Comparison of ENCODE assay signal across 2 cellular contexts in the genomic region with DNA sequence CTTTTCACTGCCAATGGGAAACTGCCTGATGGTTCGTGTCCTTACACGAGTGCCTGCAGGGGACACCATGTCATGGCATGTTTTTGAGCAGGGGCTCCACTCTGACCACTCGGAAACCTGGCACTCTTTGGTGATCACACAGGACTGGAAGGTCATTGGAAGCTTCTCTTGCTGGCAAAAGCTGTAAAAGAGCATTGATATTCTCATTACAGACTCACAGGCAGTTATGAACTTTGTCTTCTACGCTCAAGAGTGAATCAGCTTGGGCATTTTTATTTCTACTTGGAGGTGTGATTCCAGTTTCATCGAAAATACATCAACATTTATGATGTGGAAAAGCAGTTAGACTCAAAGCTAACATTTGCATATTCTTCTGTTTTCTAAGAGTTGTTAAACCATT.
TF ChIP-seq lines count a peak whose summit lies in the region.

No MANE protein-coding gene starts in this region.

TF ChIP-seq in liver, 16 proteins besides CTCF, POLR2A, EP300 and RAD21 (continued from another document):
- TF ChIP-seq, protein P1, sequence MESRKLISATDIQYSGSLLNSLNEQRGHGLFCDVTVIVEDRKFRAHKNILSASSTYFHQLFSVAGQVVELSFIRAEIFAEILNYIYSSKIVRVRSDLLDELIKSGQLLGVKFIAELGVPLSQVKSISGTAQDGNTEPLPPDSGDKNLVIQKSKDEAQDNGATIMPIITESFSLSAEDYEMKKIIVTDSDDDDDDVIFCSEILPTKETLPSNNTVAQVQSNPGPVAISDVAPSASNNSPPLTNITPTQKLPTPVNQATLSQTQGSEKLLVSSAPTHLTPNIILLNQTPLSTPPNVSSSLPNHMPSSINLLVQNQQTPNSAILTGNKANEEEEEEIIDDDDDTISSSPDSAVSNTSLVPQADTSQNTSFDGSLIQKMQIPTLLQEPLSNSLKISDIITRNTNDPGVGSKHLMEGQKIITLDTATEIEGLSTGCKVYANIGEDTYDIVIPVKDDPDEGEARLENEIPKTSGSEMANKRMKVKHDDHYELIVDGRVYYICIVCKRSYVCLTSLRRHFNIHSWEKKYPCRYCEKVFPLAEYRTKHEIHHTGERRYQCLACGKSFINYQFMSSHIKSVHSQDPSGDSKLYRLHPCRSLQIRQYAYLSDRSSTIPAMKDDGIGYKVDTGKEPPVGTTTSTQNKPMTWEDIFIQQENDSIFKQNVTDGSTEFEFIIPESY (IDR thresholded peaks at IDR 0.05) = no peak

TF ChIP-seq in HepG2, 621 proteins besides CTCF, POLR2A, EP300 and RAD21 (continued from another document):
- TF ChIP-seq, protein P2, sequence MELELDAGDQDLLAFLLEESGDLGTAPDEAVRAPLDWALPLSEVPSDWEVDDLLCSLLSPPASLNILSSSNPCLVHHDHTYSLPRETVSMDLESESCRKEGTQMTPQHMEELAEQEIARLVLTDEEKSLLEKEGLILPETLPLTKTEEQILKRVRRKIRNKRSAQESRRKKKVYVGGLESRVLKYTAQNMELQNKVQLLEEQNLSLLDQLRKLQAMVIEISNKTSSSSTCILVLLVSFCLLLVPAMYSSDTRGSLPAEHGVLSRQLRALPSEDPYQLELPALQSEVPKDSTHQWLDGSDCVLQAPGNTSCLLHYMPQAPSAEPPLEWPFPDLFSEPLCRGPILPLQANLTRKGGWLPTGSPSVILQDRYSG (CRISPR knock-in tag; IDR thresholded peaks at IDR 0.05) = no peak
- TF ChIP-seq, protein P3, sequence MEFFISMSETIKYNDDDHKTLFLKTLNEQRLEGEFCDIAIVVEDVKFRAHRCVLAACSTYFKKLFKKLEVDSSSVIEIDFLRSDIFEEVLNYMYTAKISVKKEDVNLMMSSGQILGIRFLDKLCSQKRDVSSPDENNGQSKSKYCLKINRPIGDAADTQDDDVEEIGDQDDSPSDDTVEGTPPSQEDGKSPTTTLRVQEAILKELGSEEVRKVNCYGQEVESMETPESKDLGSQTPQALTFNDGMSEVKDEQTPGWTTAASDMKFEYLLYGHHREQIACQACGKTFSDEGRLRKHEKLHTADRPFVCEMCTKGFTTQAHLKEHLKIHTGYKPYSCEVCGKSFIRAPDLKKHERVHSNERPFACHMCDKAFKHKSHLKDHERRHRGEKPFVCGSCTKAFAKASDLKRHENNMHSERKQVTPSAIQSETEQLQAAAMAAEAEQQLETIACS (CRISPR knock-in tag; IDR thresholded peaks at IDR 0.05) = no peak
- TF ChIP-seq, protein P4, sequence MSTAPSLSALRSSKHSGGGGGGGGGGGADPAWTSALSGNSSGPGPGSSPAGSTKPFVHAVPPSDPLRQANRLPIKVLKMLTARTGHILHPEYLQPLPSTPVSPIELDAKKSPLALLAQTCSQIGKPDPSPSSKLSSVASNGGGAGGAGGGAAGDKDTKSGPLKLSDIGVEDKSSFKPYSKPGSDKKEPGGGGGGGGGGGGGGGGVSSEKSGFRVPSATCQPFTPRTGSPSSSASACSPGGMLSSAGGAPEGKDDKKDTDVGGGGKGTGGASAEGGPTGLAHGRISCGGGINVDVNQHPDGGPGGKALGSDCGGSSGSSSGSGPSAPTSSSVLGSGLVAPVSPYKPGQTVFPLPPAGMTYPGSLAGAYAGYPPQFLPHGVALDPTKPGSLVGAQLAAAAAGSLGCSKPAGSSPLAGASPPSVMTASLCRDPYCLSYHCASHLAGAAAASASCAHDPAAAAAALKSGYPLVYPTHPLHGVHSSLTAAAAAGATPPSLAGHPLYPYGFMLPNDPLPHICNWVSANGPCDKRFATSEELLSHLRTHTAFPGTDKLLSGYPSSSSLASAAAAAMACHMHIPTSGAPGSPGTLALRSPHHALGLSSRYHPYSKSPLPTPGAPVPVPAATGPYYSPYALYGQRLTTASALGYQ (CRISPR knock-in tag; IDR thresholded peaks at IDR 0.05) = no peak
- TF ChIP-seq IKZF4 (CRISPR knock-in tag; IDR thresholded peaks at IDR 0.05; ENCODE audit: borderline replicate concordance, low read depth, not compliant biosample characterization) (no peak), ZNF331 (CRISPR knock-in tag; IDR thresholded peaks at IDR 0.05) (no peak), SMAD1 (CRISPR knock-in tag; IDR thresholded peaks at IDR 0.05; ENCODE audit: borderline replicate concordance, low read depth) (no peak), MIXL1 (CRISPR knock-in tag; IDR thresholded peaks at IDR 0.05) (no peak), ZNF713 (CRISPR knock-in tag; IDR thresholded peaks at IDR 0.05) (no peak), STAT5B (CRISPR knock-in tag; IDR thresholded peaks at IDR 0.05) (no peak), TBX2 (CRISPR knock-in tag; IDR thresholded peaks at IDR 0.05; ENCODE audit: borderline replicate concordance) (no peak), FLYWCH1 (CRISPR knock-in tag; IDR thresholded peaks at IDR 0.05) (no peak)
- TF ChIP-seq, protein P5, sequence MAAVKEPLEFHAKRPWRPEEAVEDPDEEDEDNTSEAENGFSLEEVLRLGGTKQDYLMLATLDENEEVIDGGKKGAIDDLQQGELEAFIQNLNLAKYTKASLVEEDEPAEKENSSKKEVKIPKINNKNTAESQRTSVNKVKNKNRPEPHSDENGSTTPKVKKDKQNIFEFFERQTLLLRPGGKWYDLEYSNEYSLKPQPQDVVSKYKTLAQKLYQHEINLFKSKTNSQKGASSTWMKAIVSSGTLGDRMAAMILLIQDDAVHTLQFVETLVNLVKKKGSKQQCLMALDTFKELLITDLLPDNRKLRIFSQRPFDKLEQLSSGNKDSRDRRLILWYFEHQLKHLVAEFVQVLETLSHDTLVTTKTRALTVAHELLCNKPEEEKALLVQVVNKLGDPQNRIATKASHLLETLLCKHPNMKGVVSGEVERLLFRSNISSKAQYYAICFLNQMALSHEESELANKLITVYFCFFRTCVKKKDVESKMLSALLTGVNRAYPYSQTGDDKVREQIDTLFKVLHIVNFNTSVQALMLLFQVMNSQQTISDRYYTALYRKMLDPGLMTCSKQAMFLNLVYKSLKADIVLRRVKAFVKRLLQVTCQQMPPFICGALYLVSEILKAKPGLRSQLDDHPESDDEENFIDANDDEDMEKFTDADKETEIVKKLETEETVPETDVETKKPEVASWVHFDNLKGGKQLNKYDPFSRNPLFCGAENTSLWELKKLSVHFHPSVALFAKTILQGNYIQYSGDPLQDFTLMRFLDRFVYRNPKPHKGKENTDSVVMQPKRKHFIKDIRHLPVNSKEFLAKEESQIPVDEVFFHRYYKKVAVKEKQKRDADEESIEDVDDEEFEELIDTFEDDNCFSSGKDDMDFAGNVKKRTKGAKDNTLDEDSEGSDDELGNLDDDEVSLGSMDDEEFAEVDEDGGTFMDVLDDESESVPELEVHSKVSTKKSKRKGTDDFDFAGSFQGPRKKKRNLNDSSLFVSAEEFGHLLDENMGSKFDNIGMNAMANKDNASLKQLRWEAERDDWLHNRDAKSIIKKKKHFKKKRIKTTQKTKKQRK (IDR thresholded peaks at IDR 0.05; ENCODE audit: low read length) = no peak
- TF ChIP-seq, protein P6, sequence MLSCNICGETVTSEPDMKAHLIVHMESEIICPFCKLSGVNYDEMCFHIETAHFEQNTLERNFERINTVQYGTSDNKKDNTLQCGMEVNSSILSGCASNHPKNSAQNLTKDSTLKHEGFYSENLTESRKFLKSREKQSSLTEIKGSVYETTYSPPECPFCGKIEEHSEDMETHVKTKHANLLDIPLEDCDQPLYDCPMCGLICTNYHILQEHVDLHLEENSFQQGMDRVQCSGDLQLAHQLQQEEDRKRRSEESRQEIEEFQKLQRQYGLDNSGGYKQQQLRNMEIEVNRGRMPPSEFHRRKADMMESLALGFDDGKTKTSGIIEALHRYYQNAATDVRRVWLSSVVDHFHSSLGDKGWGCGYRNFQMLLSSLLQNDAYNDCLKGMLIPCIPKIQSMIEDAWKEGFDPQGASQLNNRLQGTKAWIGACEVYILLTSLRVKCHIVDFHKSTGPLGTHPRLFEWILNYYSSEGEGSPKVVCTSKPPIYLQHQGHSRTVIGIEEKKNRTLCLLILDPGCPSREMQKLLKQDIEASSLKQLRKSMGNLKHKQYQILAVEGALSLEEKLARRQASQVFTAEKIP (CRISPR knock-in tag; IDR thresholded peaks at IDR 0.05; ENCODE audit: borderline replicate concordance) = no peak
- TF ChIP-seq, protein P7, sequence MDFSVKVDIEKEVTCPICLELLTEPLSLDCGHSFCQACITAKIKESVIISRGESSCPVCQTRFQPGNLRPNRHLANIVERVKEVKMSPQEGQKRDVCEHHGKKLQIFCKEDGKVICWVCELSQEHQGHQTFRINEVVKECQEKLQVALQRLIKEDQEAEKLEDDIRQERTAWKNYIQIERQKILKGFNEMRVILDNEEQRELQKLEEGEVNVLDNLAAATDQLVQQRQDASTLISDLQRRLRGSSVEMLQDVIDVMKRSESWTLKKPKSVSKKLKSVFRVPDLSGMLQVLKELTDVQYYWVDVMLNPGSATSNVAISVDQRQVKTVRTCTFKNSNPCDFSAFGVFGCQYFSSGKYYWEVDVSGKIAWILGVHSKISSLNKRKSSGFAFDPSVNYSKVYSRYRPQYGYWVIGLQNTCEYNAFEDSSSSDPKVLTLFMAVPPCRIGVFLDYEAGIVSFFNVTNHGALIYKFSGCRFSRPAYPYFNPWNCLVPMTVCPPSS (IDR thresholded peaks at IDR 0.05) = no peak
